26 cellular contexts compared by ENCODE assay signal in the genomic region with DNA sequence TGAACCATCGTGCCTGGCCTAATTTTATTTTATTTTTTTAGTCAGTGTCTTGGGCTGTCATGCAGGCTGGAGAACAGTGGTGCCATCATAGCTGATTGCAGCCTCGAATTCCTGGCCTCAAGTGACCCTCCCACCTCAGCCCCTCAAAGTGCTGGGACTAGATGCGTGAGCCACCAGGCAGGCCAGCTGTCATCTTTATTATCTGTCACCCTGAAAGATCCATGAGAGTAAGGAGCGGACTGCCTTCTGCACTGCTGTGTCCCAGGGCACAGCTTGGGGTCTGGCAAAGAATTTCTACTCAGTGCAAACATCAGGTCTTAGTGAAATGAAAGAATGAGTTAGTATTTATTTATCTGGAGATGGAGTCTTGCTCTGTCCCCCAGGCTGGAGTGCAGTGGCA. TPM values are rescaled to one million over a fixed set of nuclear protein-coding genes. Genes with fewer than 3 reads are reported as not detected.
DNase-seq lines count a peak whose midpoint lies in the region; ATAC-seq and TF ChIP-seq lines count a peak whose summit lies in the region.
"Had no signal": no experiment of that assay in that cellular context is flagged by ENCODE, and none has a peak within 500 bp of the region (broad histone marks: within the 10 kb centered on the region; RNA-seq: fewer than 3 reads in every experiment).

No MANE protein-coding gene starts in this region.

- H3K4me1 Mint-ChIP-seq in mesothelial cell of epicardium: peaks cover 17% of the 10 kb centered on the region

- H3K9me3 ChIP-seq in heart right ventricle: no peaks in the 10 kb centered on the region
- H3K9me3 ChIP-seq: upper lobe of left lung had no signal

- H3K4me1 ChIP-seq in heart right ventricle: peaks cover 0 to 10% (median 5%) of the 10 kb centered on the region in 9 donors

- intact Hi-C loops in Right ventricle myocardium inferior (cut with DNase I): no loop called here
- intact Hi-C loops in heart right ventricle (cut with DNase I): loop anchor here in 7 of 10 donors (5.0 to 10.0 kb wide), 4 partner anchors 36 to 117 kb away; no protein-coding TSS in a partner anchor

- H3K27ac ChIP-seq in heart right ventricle: no peak overlapping the region
- H3K27ac ChIP-seq: upper lobe of left lung had no signal

- no peak overlapping the region for H3K4me3 ChIP-seq in heart right ventricle
- H3K4me3 ChIP-seq: upper lobe of left lung had no signal

- peak overlapping the region; percentile 67 for H3K27ac Mint-ChIP-seq in mesothelial cell of epicardium
- H3K27ac Mint-ChIP-seq: activated T-cell treated with anti-CD3 and anti-CD28 coated beads, Interleukin-2, amount 50 U/mL, for 72 hours; effector memory CD8-positive, alpha-beta T cell; memory B cell had no signal

- no peaks in the 10 kb centered on the region for H3K9me3 Mint-ChIP-seq in mesothelial cell of epicardium
- H3K9me3 Mint-ChIP-seq: activated T-cell treated with anti-CD3 and anti-CD28 coated beads, Interleukin-2, amount 50 U/mL, for 72 hours; CD4-positive, alpha-beta memory T cell; effector memory CD8-positive, alpha-beta T cell; memory B cell had no signal

- H3K27me3 ChIP-seq in heart right ventricle: no peaks in the 10 kb centered on the region
- H3K27me3 ChIP-seq: upper lobe of left lung had no signal

- no peak for ATAC-seq in Right ventricle myocardium inferior
- ATAC-seq in heart right ventricle: no peak
- no peak for ATAC-seq in GM18868 (IDR thresholded peaks at IDR 0.05; ENCODE audit: unreplicated experiment)
- ATAC-seq: activated T-cell treated with anti-CD3 and anti-CD28 coated beads, Interleukin-2, amount 50 U/mL, for 72 hours; effector memory CD8-positive, alpha-beta T cell; sciatic nerve had no signal

- TF ChIP-seq CTCF in heart right ventricle (IDR thresholded peaks at IDR 0.05) (no peak), mesothelial cell of epicardium (IDR thresholded peaks at IDR 0.05; ENCODE audit: unreplicated experiment) (no peak)

- WGBS in heart right ventricle, 2 donors: 57 to 70% methylated on average over 4 of the region's 4 CpGs

- DNase-seq in Right ventricle myocardium inferior (ENCODE audit: missing footprints) (peak; percentile 11), heart right ventricle (no peak), NCI-H82 treated with DMSO at 0.1 percent for 48 hours (lab: John Stamatoyannopoulos, UW; ENCODE audit: unreplicated experiment) (peak; percentile 42), mesothelial cell of epicardium (ENCODE audit: low spot score in 2 of 2, unreplicated experiment in 2 of 2) (no peak), NCI-H1417 treated with DMSO at 0.1 percent for 48 hours (lab: John Stamatoyannopoulos, UW) (no peak), RKO (ENCODE audit: low spot score) (no peak)
- DNase-seq in activated T-cell treated with anti-CD3 and anti-CD28 coated beads, Interleukin-2, amount 50 U/mL, for 1 hour: no peak
- DNase-seq: activated CD4-positive, alpha-beta T cell treated with anti-CD3 and anti-CD28 coated beads, Interleukin-2, amount 50 U/mL, for 1 hour; activated CD4-positive, CD25-positive, alpha-beta regulatory T cell; activated naive CD4-positive, alpha-beta T cell treated with Interleukin-2 at 50 U/mL for 16 hours; activated T-cell treated with anti-CD3 and anti-CD28 coated beads, Interleukin-2, amount 50 U/mL, for 72 hours; caudate nucleus; CD4-positive, alpha-beta memory T cell; effector memory CD8-positive, alpha-beta T cell; KBM-7; NCI-H1092 treated with DMSO at 0.1 percent for 48 hours; NCI-H2029; NCI-H226; stimulated activated CD4-positive, alpha-beta T cell treated with anti-CD3 and anti-CD28 coated beads, Interleukin-4, amount 100 ng/mL, for 4 hours; T-helper 1 cell; upper lobe of left lung had no signal

- no peaks in the 10 kb centered on the region for H3K36me3 ChIP-seq in heart right ventricle
- H3K36me3 ChIP-seq: upper lobe of left lung had no signal

- no peaks in the 10 kb centered on the region for H3K36me3 Mint-ChIP-seq in mesothelial cell of epicardium
- H3K36me3 Mint-ChIP-seq: CD4-positive, alpha-beta memory T cell; memory B cell had no signal

- no peak overlapping the region for H3K4me3 Mint-ChIP-seq in mesothelial cell of epicardium
- H3K4me3 Mint-ChIP-seq: activated T-cell treated with anti-CD3 and anti-CD28 coated beads, Interleukin-2, amount 50 U/mL, for 72 hours; CD4-positive, alpha-beta memory T cell; effector memory CD8-positive, alpha-beta T cell; memory B cell had no signal

- H3K27me3 Mint-ChIP-seq in mesothelial cell of epicardium (ENCODE audit: low read depth): peaks cover 5% of the 10 kb centered on the region
- H3K27me3 Mint-ChIP-seq: CD4-positive, alpha-beta memory T cell; effector memory CD8-positive, alpha-beta T cell; memory B cell had no signal

RNA-seq across cellular contexts. Expression of gene TLE5, which starts 9.5 kb away (rescaled TPM):
- 775 TPM for total RNA-seq in Right ventricle myocardium inferior
- 100 to 1,000 TPM; 653 to 857 (median 758) TPM for total RNA-seq in heart right ventricle
- polyA plus RNA-seq in heart right ventricle: 1,000 to 10,000 TPM in 1 of 2 donors, 100 to 1,000 TPM in 1; 679 to 1,254 TPM
- 411 to 417 TPM (median 413 TPM) in 3 replicates for total RNA-seq in mesothelial cell of epicardium

RNA-seq across cellular contexts. Expression of gene GNA11, which starts 22.4 kb away (rescaled TPM):
- 64.7 TPM for total RNA-seq in Right ventricle myocardium inferior
- 10 to 100 TPM; 57.4 to 83.2 (median 68.8) TPM for total RNA-seq in heart right ventricle
- 10 to 100 TPM; 28.2 to 40.7 TPM for polyA plus RNA-seq in heart right ventricle
- 35.9 to 40.0 TPM (median 36.3 TPM) in 3 replicates for total RNA-seq in mesothelial cell of epicardium

RNA-seq across cellular contexts. Expression of gene TLE2, which starts 42.7 kb away (rescaled TPM):
- total RNA-seq in Right ventricle myocardium inferior (58.6 TPM), heart right ventricle (10 to 100 TPM; 28.2 to 64.5 (median 39.9) TPM), mesothelial cell of epicardium (101 to 103 TPM (median 101 TPM) in 3 replicates)
- 10 to 100 TPM; 35.9 to 54.6 TPM for polyA plus RNA-seq in heart right ventricle
- total RNA-seq: M059J, RPMI7951 had no signal

Comparison
In these comparisons a context has a peak if more than half of its experiments do, and no peak if none do; other contexts are left out.
1. DNase-seq: peak in Right ventricle myocardium inferior (single experiment) and NCI-H82 treated with DMSO at 0.1 percent for 48 hours (single experiment); none in heart right ventricle (0 of 2), mesothelial cell of epicardium (0 of 2), NCI-H1417 treated with DMSO at 0.1 percent for 48 hours (single experiment), RKO (single experiment) and activated T-cell treated with anti-CD3 and anti-CD28 coated beads, Interleukin-2, amount 50 U/mL, for 1 hour (single experiment).